14 cellular contexts compared by ENCODE assay signal in the genomic region with DNA sequence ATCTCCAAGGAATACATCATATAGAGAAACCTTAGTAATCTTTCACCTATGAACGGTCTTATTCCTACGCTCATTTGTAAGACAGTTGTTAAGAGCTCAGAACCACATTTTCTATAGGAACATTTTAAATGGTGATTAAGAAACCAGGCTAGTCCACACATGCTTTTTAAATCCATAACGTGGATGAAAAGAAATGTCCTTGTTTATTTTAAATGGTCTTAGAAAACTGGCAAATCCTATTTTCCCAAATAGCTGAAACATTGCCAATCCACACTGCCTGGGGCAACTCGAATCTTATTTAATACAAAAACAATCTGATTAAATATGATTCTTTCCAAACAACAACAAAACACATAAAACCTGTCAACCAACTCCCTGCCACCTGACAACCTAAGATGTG. TPM values are rescaled to one million over a fixed set of nuclear protein-coding genes. Genes with fewer than 3 reads are reported as not detected.
DNase-seq lines count a peak whose midpoint lies in the region; TF ChIP-seq lines count a peak whose summit lies in the region.
"Had no signal": no experiment of that assay in that cellular context is flagged by ENCODE, and none has a peak within 500 bp of the region (broad histone marks: within the 10 kb centered on the region; RNA-seq: fewer than 3 reads in every experiment).

No MANE protein-coding gene starts in this region.

- H3K27me3 ChIP-seq in esophagus squamous epithelium: no peaks in the 10 kb centered on the region
- H3K27me3 ChIP-seq: heart right ventricle had no signal

- peak overlapping the region; percentile 29 for H3K27ac ChIP-seq in VCaP
- H3K27ac ChIP-seq in esophagus squamous epithelium: peak overlapping the region in 3 of 4 donors; percentile 68 to 69 (median 68)
- H3K27ac ChIP-seq: heart right ventricle, HL-60, left ventricle myocardium inferior had no signal

- H3K4me1 Mint-ChIP-seq in osteocyte (ENCODE audit: unreplicated experiment): peaks cover 48% of the 10 kb centered on the region
- peaks cover 13% of the 10 kb centered on the region for H3K4me1 Mint-ChIP-seq in activated T-helper 1 cell treated with anti-CD3 and anti-CD28 coated beads, Interleukin-12 subunit alpha, Interleukin-12 subunit beta, Interleukin-2, Interleukin-4 antibody, amounts not matched to agents 30 ng/mL and 10 ng/mL and 1 ng/mL, durations not matched to agents 14 hours and 24 hours and 36 hours (ENCODE audit: low read depth)

- TF ChIP-seq CTCF in HFF-Myc (IDR thresholded peaks at IDR 0.05; ENCODE audit: low read depth, low read length, missing control alignments) (no peak), VCaP (conservative IDR thresholded peaks at IDR 0.05) (no peak), esophagus squamous epithelium (IDR thresholded peaks at IDR 0.05) (no peak), osteocyte (IDR thresholded peaks at IDR 0.05) (no peak), GM10266 (IDR thresholded peaks at IDR 0.05; ENCODE audit: control insufficient read depth, insufficient read depth, low read depth, missing control alignments) (no peak)

- H3K4me3 Mint-ChIP-seq in osteocyte (ENCODE audit: unreplicated experiment): peak overlapping the region; percentile 2
- no peak overlapping the region for H3K4me3 Mint-ChIP-seq in activated T-helper 1 cell treated with anti-CD3 and anti-CD28 coated beads, Interleukin-12 subunit alpha, Interleukin-12 subunit beta, Interleukin-2, Interleukin-4 antibody, amounts not matched to agents 30 ng/mL and 10 ng/mL and 1 ng/mL, durations not matched to agents 14 hours and 24 hours and 36 hours

- DNase-seq in HFF-Myc (ENCODE audit: extremely low read depth, low read depth): peak; percentile 42
- DNase-seq in esophagus squamous epithelium (lab: John Stamatoyannopoulos, UW): no peak
- DNase-seq in osteocyte (ENCODE audit: extremely low spot score, unreplicated experiment): no peak
- DNase-seq in iPS-NIHi11 (ENCODE audit: low spot score): no peak
- DNase-seq in activated T-helper 1 cell treated with anti-CD3 and anti-CD28 coated beads, Interleukin-12 subunit alpha, Interleukin-12 subunit beta, Interleukin-2, Interleukin-4 antibody, amounts not matched to agents 30 ng/mL and 10 ng/mL and 1 ng/mL, durations not matched to agents 14 hours and 24 hours and 36 hours (ENCODE audit: low spot score): no peak
- DNase-seq in GM10266 (ENCODE audit: extremely low spot score): no peak
- DNase-seq in T-helper 9 cell: no peak
- DNase-seq: C1 segment of cervical spinal cord, GDM1, heart right ventricle, left ventricle myocardium inferior, T-cell had no signal

- peak overlapping the region; percentile 92 for H3K27ac Mint-ChIP-seq in osteocyte (ENCODE audit: unreplicated experiment)
- no peak overlapping the region for H3K27ac Mint-ChIP-seq in activated T-helper 1 cell treated with anti-CD3 and anti-CD28 coated beads, Interleukin-12 subunit alpha, Interleukin-12 subunit beta, Interleukin-2, Interleukin-4 antibody, amounts not matched to agents 30 ng/mL and 10 ng/mL and 1 ng/mL, durations not matched to agents 14 hours and 24 hours and 36 hours

- H3K4me3 ChIP-seq in HFF-Myc (replicated peaks; ENCODE audit: low read depth, low read length) (no peak overlapping the region), esophagus squamous epithelium (peak overlapping the region in 2 of 4 donors; percentile 33 to 56)

- peaks cover 2% of the 10 kb centered on the region for H3K36me3 Mint-ChIP-seq in osteocyte (ENCODE audit: unreplicated experiment)
- peaks cover 6% of the 10 kb centered on the region for H3K36me3 Mint-ChIP-seq in activated T-helper 1 cell treated with anti-CD3 and anti-CD28 coated beads, Interleukin-12 subunit alpha, Interleukin-12 subunit beta, Interleukin-2, Interleukin-4 antibody, amounts not matched to agents 30 ng/mL and 10 ng/mL and 1 ng/mL, durations not matched to agents 14 hours and 24 hours and 36 hours (ENCODE audit: low read depth)

- peaks cover 0 to 31% (median 5%) of the 10 kb centered on the region in 3 donors for H3K4me1 ChIP-seq in esophagus squamous epithelium

- peaks cover under 1% of the 10 kb centered on the region for H3K9me3 Mint-ChIP-seq in osteocyte (ENCODE audit: unreplicated experiment)
- H3K9me3 Mint-ChIP-seq in activated T-helper 1 cell treated with anti-CD3 and anti-CD28 coated beads, Interleukin-12 subunit alpha, Interleukin-12 subunit beta, Interleukin-2, Interleukin-4 antibody, amounts not matched to agents 30 ng/mL and 10 ng/mL and 1 ng/mL, durations not matched to agents 14 hours and 24 hours and 36 hours: peaks cover 4% of the 10 kb centered on the region
- H3K9me3 Mint-ChIP-seq: T-cell had no signal

- no peaks in the 10 kb centered on the region for H3K9me3 ChIP-seq in esophagus squamous epithelium
- H3K9me3 ChIP-seq: heart right ventricle, left ventricle myocardium inferior had no signal

- TF ChIP-seq POLR2A in esophagus squamous epithelium (IDR thresholded peaks at IDR 0.05): no peak

- no peaks in the 10 kb centered on the region for H3K36me3 ChIP-seq in esophagus squamous epithelium
- H3K36me3 ChIP-seq: heart right ventricle, left ventricle myocardium inferior had no signal

- H3K27me3 Mint-ChIP-seq in osteocyte (ENCODE audit: unreplicated experiment): no peaks in the 10 kb centered on the region
- no peaks in the 10 kb centered on the region for H3K27me3 Mint-ChIP-seq in activated T-helper 1 cell treated with anti-CD3 and anti-CD28 coated beads, Interleukin-12 subunit alpha, Interleukin-12 subunit beta, Interleukin-2, Interleukin-4 antibody, amounts not matched to agents 30 ng/mL and 10 ng/mL and 1 ng/mL, durations not matched to agents 14 hours and 24 hours and 36 hours (ENCODE audit: insufficient read depth)
- H3K27me3 Mint-ChIP-seq: T-cell had no signal

- intact Hi-C loops in esophagus squamous epithelium (cut with DNase I): no loop called here
- intact Hi-C loops in activated T-helper 1 cell treated with anti-CD3 and anti-CD28 coated beads, Interleukin-12 subunit alpha, Interleukin-12 subunit beta, Interleukin-2, Interleukin-4 antibody, amounts not matched to agents 30 ng/mL and 10 ng/mL and 1 ng/mL, durations not matched to agents 14 hours and 24 hours and 36 hours (cut with micrococcal nuclease): no loop called here

- WGBS in esophagus squamous epithelium, 2 donors: 35 to 43% methylated on average over 4 of the region's 4 CpGs

RNA-seq across cellular contexts. Expression of a gene that starts 23.7 kb away (rescaled TPM):
- total RNA-seq in esophagus squamous epithelium: 10 to 100 TPM; 17.9 to 51.4 (median 35.4) TPM
- 21.7 and 27.1 TPM in 2 replicates for total RNA-seq in osteocyte
- 31.8 and 36.4 TPM in 2 replicates for total RNA-seq in activated T-helper 1 cell treated with anti-CD3 and anti-CD28 coated beads, Interleukin-12 subunit alpha, Interleukin-12 subunit beta, Interleukin-2, Interleukin-4 antibody, amounts not matched to agents 30 ng/mL and 10 ng/mL and 1 ng/mL, durations not matched to agents 14 hours and 24 hours and 36 hours

RNA-seq across cellular contexts. Expression of a gene that starts 23.9 kb away (rescaled TPM):
- total RNA-seq in esophagus squamous epithelium: 10 to 100 TPM in 2 of 4 donors, 1 to 10 TPM in 2; 8.3 to 18.1 (median 13.0) TPM
- total RNA-seq in osteocyte: 19.2 and 21.9 TPM in 2 replicates
- total RNA-seq in activated T-helper 1 cell treated with anti-CD3 and anti-CD28 coated beads, Interleukin-12 subunit alpha, Interleukin-12 subunit beta, Interleukin-2, Interleukin-4 antibody, amounts not matched to agents 30 ng/mL and 10 ng/mL and 1 ng/mL, durations not matched to agents 14 hours and 24 hours and 36 hours: 23.9 and 24.9 TPM in 2 replicates
